1 cellular context compared by ENCODE assay signal in the genomic region with DNA sequence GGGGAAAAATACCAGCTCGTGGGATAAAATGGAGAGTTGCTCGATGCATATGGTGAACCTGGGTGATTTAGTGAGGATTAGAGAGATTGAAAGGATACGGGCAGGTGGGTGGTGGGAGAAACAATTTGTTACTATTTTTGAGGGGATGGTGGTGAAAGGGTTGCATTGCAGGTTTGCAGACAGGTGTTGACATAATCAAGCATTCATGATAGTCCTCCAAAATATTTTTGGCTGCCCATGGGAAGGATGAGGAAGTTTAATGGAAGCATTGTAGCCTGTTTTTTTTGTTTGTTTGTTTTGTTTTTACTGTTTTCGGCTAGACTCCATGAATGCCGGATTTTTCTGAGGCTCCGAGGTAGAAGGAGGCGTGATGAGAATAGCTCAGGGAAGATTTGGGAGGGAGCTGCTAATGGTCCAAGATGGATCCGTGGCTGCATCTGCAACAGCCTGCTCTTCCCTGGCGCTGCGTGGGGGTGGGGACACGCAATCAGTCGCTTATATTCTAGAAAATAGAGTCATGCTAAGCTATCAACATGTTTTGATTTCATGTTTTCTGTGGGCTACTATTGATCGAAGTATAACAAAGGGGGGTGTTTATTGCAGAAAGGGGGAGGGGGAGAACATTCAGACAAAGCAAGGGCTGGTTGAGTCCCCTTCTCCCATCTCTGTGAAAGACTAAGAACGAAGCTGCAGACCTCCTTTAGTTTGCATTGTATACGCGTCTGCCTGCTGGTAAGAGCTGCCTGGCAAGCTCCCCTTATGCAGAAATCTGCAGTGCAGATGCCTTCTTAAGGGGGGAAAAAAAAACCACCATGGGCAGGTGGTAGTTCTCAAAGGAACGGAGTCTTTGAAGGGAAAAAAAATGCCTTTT.
TF ChIP-seq lines count a peak whose summit lies in the region.

No MANE protein-coding gene starts in this region.

TF ChIP-seq in K562, 482 proteins besides CTCF, POLR2A, EP300 and RAD21 (continued from another document):
- TF ChIP-seq, protein P1, sequence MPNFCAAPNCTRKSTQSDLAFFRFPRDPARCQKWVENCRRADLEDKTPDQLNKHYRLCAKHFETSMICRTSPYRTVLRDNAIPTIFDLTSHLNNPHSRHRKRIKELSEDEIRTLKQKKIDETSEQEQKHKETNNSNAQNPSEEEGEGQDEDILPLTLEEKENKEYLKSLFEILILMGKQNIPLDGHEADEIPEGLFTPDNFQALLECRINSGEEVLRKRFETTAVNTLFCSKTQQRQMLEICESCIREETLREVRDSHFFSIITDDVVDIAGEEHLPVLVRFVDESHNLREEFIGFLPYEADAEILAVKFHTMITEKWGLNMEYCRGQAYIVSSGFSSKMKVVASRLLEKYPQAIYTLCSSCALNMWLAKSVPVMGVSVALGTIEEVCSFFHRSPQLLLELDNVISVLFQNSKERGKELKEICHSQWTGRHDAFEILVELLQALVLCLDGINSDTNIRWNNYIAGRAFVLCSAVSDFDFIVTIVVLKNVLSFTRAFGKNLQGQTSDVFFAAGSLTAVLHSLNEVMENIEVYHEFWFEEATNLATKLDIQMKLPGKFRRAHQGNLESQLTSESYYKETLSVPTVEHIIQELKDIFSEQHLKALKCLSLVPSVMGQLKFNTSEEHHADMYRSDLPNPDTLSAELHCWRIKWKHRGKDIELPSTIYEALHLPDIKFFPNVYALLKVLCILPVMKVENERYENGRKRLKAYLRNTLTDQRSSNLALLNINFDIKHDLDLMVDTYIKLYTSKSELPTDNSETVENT (CRISPR knock-in tag; IDR thresholded peaks at IDR 0.05) = no peak
- 0 out of 4 replicates have a peak, but pooled peaks of 1 of the 2 experiments have one; percentile 9 for TF ChIP-seq TBL1XR1 (IDR thresholded peaks at IDR 0.05; ENCODE audit: low read length in 2 of 2)
- TF ChIP-seq CCNT2 (IDR thresholded peaks at IDR 0.05; ENCODE audit: borderline replicate concordance, extremely low read depth, insufficient read length, low read depth, low read length) = no peak
- TF ChIP-seq, protein P2, sequence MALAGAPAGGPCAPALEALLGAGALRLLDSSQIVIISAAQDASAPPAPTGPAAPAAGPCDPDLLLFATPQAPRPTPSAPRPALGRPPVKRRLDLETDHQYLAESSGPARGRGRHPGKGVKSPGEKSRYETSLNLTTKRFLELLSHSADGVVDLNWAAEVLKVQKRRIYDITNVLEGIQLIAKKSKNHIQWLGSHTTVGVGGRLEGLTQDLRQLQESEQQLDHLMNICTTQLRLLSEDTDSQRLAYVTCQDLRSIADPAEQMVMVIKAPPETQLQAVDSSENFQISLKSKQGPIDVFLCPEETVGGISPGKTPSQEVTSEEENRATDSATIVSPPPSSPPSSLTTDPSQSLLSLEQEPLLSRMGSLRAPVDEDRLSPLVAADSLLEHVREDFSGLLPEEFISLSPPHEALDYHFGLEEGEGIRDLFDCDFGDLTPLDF (CRISPR knock-in tag; IDR thresholded peaks at IDR 0.05) = no peak
- peak; percentile 54; the same call in 1 of the 2 replicates for TF ChIP-seq SMARCA5 (IDR thresholded peaks at IDR 0.05)
- TF ChIP-seq, protein P3, sequence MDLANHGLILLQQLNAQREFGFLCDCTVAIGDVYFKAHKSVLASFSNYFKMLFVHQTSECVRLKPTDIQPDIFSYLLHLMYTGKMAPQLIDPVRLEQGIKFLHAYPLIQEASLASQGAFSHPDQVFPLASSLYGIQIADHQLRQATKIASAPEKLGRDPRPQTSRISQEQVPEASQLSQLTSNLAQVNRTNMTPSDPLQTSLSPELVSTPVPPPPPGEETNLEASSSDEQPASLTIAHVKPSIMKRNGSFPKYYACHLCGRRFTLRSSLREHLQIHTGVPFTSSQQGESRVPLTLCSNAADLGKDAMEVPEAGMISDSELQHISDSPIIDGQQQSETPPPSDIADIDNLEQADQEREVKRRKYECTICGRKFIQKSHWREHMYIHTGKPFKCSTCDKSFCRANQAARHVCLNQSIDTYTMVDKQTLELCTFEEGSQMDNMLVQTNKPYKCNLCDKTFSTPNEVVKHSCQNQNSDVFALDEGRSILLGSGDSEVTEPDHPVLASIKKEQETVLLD (IDR thresholded peaks at IDR 0.05) = peak; percentile 12; the same call in 1 of the 2 replicates
- TF ChIP-seq TCF7L2 (IDR thresholded peaks at IDR 0.05; ENCODE audit: low read depth, low read length) = no peak
- TF ChIP-seq, protein P4, sequence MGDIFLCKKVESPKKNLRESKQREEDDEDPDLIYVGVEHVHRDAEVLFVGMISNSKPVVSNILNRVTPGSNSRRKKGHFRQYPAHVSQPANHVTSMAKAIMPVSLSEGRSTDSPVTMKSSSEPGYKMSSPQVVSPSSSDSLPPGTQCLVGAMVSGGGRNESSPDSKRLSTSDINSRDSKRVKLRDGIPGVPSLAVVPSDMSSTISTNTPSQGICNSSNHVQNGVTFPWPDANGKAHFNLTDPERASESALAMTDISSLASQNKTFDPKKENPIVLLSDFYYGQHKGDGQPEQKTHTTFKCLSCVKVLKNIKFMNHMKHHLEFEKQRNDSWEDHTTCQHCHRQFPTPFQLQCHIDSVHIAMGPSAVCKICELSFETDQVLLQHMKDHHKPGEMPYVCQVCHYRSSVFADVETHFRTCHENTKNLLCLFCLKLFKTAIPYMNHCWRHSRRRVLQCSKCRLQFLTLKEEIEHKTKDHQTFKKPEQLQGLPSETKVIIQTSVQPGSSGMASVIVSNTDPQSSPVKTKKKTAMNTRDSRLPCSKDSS (IDR thresholded peaks at IDR 0.05; ENCODE audit: low read depth, partially characterized antibody) = no peak
- no peak; the same call in 1 of the 2 replicates for TF ChIP-seq MXI1 (IDR thresholded peaks at IDR 0.05; ENCODE audit: low read depth, low read length)
- peak; percentile 82; the same call in 1 of the 2 replicates for TF ChIP-seq LARP7 (IDR thresholded peaks at IDR 0.05)
- no peak for TF ChIP-seq ZNF24 (IDR thresholded peaks at IDR 0.05)
- TF ChIP-seq TRIM28 (IDR thresholded peaks at IDR 0.05) = no peak; the same call in 1 of the 2 replicates
- TF ChIP-seq TBP (optimal IDR thresholded peaks at IDR 0.05; ENCODE audit: low read depth, low read length) = no peak
- peak; percentile 18; the same call in 1 of the 2 replicates for TF ChIP-seq HDGF (IDR thresholded peaks at IDR 0.05)
- no peak for TF ChIP-seq MAFF (IDR thresholded peaks at IDR 0.05; ENCODE audit: low read length)
- peak in 1 of 2 experiments; percentile 68; a peak in 1 of 4 replicates for TF ChIP-seq HDAC1 (IDR thresholded peaks at IDR 0.05)
- no peak for TF ChIP-seq HNRNPK (IDR thresholded peaks at IDR 0.05; ENCODE audit: low read depth, low read length, poor library complexity, severe bottlenecking)
- TF ChIP-seq ZNF232 (CRISPR knock-in tag; IDR thresholded peaks at IDR 0.05) = no peak
- no peak for TF ChIP-seq TAL1 (IDR thresholded peaks at IDR 0.05)
- TF ChIP-seq, protein P5, sequence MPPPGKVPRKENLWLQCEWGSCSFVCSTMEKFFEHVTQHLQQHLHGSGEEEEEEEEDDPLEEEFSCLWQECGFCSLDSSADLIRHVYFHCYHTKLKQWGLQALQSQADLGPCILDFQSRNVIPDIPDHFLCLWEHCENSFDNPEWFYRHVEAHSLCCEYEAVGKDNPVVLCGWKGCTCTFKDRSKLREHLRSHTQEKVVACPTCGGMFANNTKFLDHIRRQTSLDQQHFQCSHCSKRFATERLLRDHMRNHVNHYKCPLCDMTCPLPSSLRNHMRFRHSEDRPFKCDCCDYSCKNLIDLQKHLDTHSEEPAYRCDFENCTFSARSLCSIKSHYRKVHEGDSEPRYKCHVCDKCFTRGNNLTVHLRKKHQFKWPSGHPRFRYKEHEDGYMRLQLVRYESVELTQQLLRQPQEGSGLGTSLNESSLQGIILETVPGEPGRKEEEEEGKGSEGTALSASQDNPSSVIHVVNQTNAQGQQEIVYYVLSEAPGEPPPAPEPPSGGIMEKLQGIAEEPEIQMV (tag; conservative IDR thresholded peaks at IDR 0.05; ENCODE audit: low read depth) = no peak
- peak; percentile 85 for TF ChIP-seq CHD1 (IDR thresholded peaks at IDR 0.05; ENCODE audit: low read length)
- no peak for TF ChIP-seq ZKSCAN8 (CRISPR knock-in tag; IDR thresholded peaks at IDR 0.05)
- TF ChIP-seq ZFPM2 (CRISPR knock-in tag; IDR thresholded peaks at IDR 0.05) = no peak
- peak; percentile 17; the same call in 1 of the 2 replicates for TF ChIP-seq KAT7 (CRISPR knock-in tag; IDR thresholded peaks at IDR 0.05; ENCODE audit: borderline replicate concordance)
- TF ChIP-seq, protein P6, sequence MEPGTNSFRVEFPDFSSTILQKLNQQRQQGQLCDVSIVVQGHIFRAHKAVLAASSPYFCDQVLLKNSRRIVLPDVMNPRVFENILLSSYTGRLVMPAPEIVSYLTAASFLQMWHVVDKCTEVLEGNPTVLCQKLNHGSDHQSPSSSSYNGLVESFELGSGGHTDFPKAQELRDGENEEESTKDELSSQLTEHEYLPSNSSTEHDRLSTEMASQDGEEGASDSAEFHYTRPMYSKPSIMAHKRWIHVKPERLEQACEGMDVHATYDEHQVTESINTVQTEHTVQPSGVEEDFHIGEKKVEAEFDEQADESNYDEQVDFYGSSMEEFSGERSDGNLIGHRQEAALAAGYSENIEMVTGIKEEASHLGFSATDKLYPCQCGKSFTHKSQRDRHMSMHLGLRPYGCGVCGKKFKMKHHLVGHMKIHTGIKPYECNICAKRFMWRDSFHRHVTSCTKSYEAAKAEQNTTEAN (CRISPR knock-in tag; IDR thresholded peaks at IDR 0.05) = no peak
- TF ChIP-seq RBFOX2 (IDR thresholded peaks at IDR 0.05; ENCODE audit: low read depth, low read length) = no peak
- no peak for TF ChIP-seq ZC3H4 (CRISPR knock-in tag; IDR thresholded peaks at IDR 0.05; ENCODE audit: borderline replicate concordance)
- TF ChIP-seq DNMT1 (IDR thresholded peaks at IDR 0.05) = peak; percentile 70; the same call in 1 of the 2 replicates
- no peak for TF ChIP-seq POU5F1 (IDR thresholded peaks at IDR 0.05; ENCODE audit: borderline replicate concordance, low read depth, low read length, partially characterized antibody)
